1 cellular context compared by ENCODE assay signal in genomic region chr20:53613748-53614147, GRCh38.
TF ChIP-seq lines count a peak whose summit lies in the region.

No MANE protein-coding gene starts in this region.

TF ChIP-seq in GM23338, 12 proteins besides CTCF, POLR2A, EP300 and RAD21 (continued from another document):
- TF ChIP-seq ZNF462 (CRISPR knock-in tag; IDR thresholded peaks at IDR 0.05) (no peak), ZNF114 (CRISPR knock-in tag; IDR thresholded peaks at IDR 0.05) (no peak), EZH2 (IDR thresholded peaks at IDR 0.05; ENCODE audit: low read depth, unreplicated experiment) (no peak), JUNB (IDR thresholded peaks at IDR 0.05; ENCODE audit: unreplicated experiment) (no peak), ETS1 (IDR thresholded peaks at IDR 0.05) (no peak), CREB1 (CRISPR knock-in tag; IDR thresholded peaks at IDR 0.05; ENCODE audit: low read depth) (no peak), REST (IDR thresholded peaks at IDR 0.05; ENCODE audit: unreplicated experiment) (no peak), ZNF331 (CRISPR knock-in tag; IDR thresholded peaks at IDR 0.05; ENCODE audit: low read depth) (no peak), NANOG (IDR thresholded peaks at IDR 0.05; ENCODE audit: borderline replicate concordance) (no peak), STAT1 (IDR thresholded peaks at IDR 0.05; ENCODE audit: unreplicated experiment) (no peak), EZH2phosphoT487 (IDR thresholded peaks at IDR 0.05; ENCODE audit: unreplicated experiment) (no peak)
TF ChIP-seq in GM23338: peak in this region for 0.
